In genomic region chr10:110566472-110567200, GRCh38 we compare ENCODE assay signal across 8 cellular contexts. TPM values are rescaled to one million over a fixed set of nuclear protein-coding genes. Genes with fewer than 3 reads are reported as not detected.
DNase-seq lines count a peak whose midpoint lies in the region; ATAC-seq and TF ChIP-seq lines count a peak whose summit lies in the region.

No MANE protein-coding gene starts in this region.

- H3K9me3 Mint-ChIP-seq in activated T-helper 1 cell treated with anti-CD3 and anti-CD28 coated beads, Interleukin-12 subunit alpha, Interleukin-12 subunit beta, Interleukin-2, Interleukin-4 antibody, amounts not matched to agents 30 ng/mL and 10 ng/mL and 1 ng/mL, durations not matched to agents 14 hours and 24 hours and 36 hours = no peaks in the 10 kb centered on the region

- H3K27me3 ChIP-seq in heart left ventricle = peaks cover 0 to 3% (median 0%) of the 10 kb centered on the region in 9 donors
- H3K27me3 ChIP-seq in testis = no peaks in the 10 kb centered on the region

- H3K9me3 ChIP-seq in heart left ventricle = no peaks in the 10 kb centered on the region
- H3K9me3 ChIP-seq in testis = no peaks in the 10 kb centered on the region

- H3K27ac ChIP-seq in heart left ventricle = peak overlapping the region; percentile 62 to 94 (median 90)
- peak overlapping the region; percentile 90 to 92 for H3K27ac ChIP-seq in testis

- DNase-seq in heart left ventricle (no peak), cardiac septum (ENCODE audit: low spot score) (no peak), iPS-NIHi7 (ENCODE audit: extremely low spot score) (peak; percentile 11), testis (no peak), dedifferentiated amniotic fluid mesenchymal stem cell (ENCODE audit: extremely low spot score) (no peak)
- DNase-seq in activated T-helper 1 cell treated with anti-CD3 and anti-CD28 coated beads, Interleukin-12 subunit alpha, Interleukin-12 subunit beta, Interleukin-2, Interleukin-4 antibody, amounts not matched to agents 30 ng/mL and 10 ng/mL and 1 ng/mL, durations not matched to agents 14 hours and 24 hours and 36 hours (ENCODE audit: low spot score) = no peak

- TF ChIP-seq CTCF in heart left ventricle (IDR thresholded peaks at IDR 0.05) (no peak), testis (IDR thresholded peaks at IDR 0.05) (no peak)

- peak overlapping the region; percentile 96 for H3K27ac Mint-ChIP-seq in activated T-helper 1 cell treated with anti-CD3 and anti-CD28 coated beads, Interleukin-12 subunit alpha, Interleukin-12 subunit beta, Interleukin-2, Interleukin-4 antibody, amounts not matched to agents 30 ng/mL and 10 ng/mL and 1 ng/mL, durations not matched to agents 14 hours and 24 hours and 36 hours

- H3K4me1 ChIP-seq in heart left ventricle (peaks cover 2 to 38% (median 25%) of the 10 kb centered on the region in 12 donors), testis (peaks cover 12% of the 10 kb centered on the region)

- H3K36me3 ChIP-seq in heart left ventricle (peaks cover 0 to 11% (median 0%) of the 10 kb centered on the region in 9 donors), testis (ENCODE audit: low read depth, missing control alignments) (no peaks in the 10 kb centered on the region)

- 48 to 52% (median 51%) methylated on average over 19 of the region's 19 CpGs for WGBS in heart left ventricle, 4 donors
- WGBS in testis, 2 donors = 25 to 30% methylated on average over 18 to 19 of the region's 19 CpGs

- H3K4me1 Mint-ChIP-seq in activated T-helper 1 cell treated with anti-CD3 and anti-CD28 coated beads, Interleukin-12 subunit alpha, Interleukin-12 subunit beta, Interleukin-2, Interleukin-4 antibody, amounts not matched to agents 30 ng/mL and 10 ng/mL and 1 ng/mL, durations not matched to agents 14 hours and 24 hours and 36 hours (ENCODE audit: low read depth) = peaks cover 38% of the 10 kb centered on the region

- H3K4me3 ChIP-seq in heart left ventricle (peak overlapping the region in 11 of 12 donors; percentile 72 to 98 (median 92)), testis (peak overlapping the region; percentile 92 to 99)

- peak overlapping the region; percentile 93 for H3K4me3 Mint-ChIP-seq in activated T-helper 1 cell treated with anti-CD3 and anti-CD28 coated beads, Interleukin-12 subunit alpha, Interleukin-12 subunit beta, Interleukin-2, Interleukin-4 antibody, amounts not matched to agents 30 ng/mL and 10 ng/mL and 1 ng/mL, durations not matched to agents 14 hours and 24 hours and 36 hours

- TF ChIP-seq POLR2A in heart left ventricle (IDR thresholded peaks at IDR 0.05) = no peak
- TF ChIP-seq POLR2A in testis (IDR thresholded peaks at IDR 0.05) = no peak
- TF ChIP-seq POLR2A in GM18505 (IDR thresholded peaks at IDR 0.05; ENCODE audit: borderline replicate concordance, extremely low read depth, insufficient read depth, insufficient read length) = no peak

- ATAC-seq in heart left ventricle (no peak), GM18505 (IDR thresholded peaks at IDR 0.05; ENCODE audit: unreplicated experiment) (no peak), HG03196 (IDR thresholded peaks at IDR 0.05; ENCODE audit: unreplicated experiment) (no peak)

- H3K27me3 Mint-ChIP-seq in activated T-helper 1 cell treated with anti-CD3 and anti-CD28 coated beads, Interleukin-12 subunit alpha, Interleukin-12 subunit beta, Interleukin-2, Interleukin-4 antibody, amounts not matched to agents 30 ng/mL and 10 ng/mL and 1 ng/mL, durations not matched to agents 14 hours and 24 hours and 36 hours (ENCODE audit: insufficient read depth) = peaks cover 21% of the 10 kb centered on the region

- peaks cover 7% of the 10 kb centered on the region for H3K36me3 Mint-ChIP-seq in activated T-helper 1 cell treated with anti-CD3 and anti-CD28 coated beads, Interleukin-12 subunit alpha, Interleukin-12 subunit beta, Interleukin-2, Interleukin-4 antibody, amounts not matched to agents 30 ng/mL and 10 ng/mL and 1 ng/mL, durations not matched to agents 14 hours and 24 hours and 36 hours (ENCODE audit: low read depth)

- intact Hi-C loops in heart left ventricle (cut with DNase I) (no loop called here), cardiac septum (cut with DNase I) (loop anchor here (5.0 kb wide), 1 partner anchor 69 kb away; the partner anchor contains the start of gene DUSP5), testis (cut with DNase I; ENCODE audit: low total_unique reads) (no loop called here)
- intact Hi-C loops in activated T-helper 1 cell treated with anti-CD3 and anti-CD28 coated beads, Interleukin-12 subunit alpha, Interleukin-12 subunit beta, Interleukin-2, Interleukin-4 antibody, amounts not matched to agents 30 ng/mL and 10 ng/mL and 1 ng/mL, durations not matched to agents 14 hours and 24 hours and 36 hours (cut with micrococcal nuclease) = loop anchor here (1.0 to 5.0 kb wide), 14 partner anchors 9 to 559 kb away; partner anchors contain the start of genes ADD3, BBIP1, DUSP5 and SHOC2

RNA-seq across cellular contexts. Expression of gene SMC3, which starts 0.9 kb away (rescaled TPM):
- total RNA-seq in heart left ventricle (10 to 100 TPM; 14.4 to 29.2 (median 20.1) TPM), cardiac septum (21.3 TPM), testis (10 to 100 TPM; 65.4 to 86.8 TPM)
- polyA plus RNA-seq in heart left ventricle (10 to 100 TPM; 12.0 to 18.7 TPM), testis (ENCODE audit: insufficient read depth, low read depth, low replicate concordance) (28.7 TPM)
- total RNA-seq in activated T-helper 1 cell treated with anti-CD3 and anti-CD28 coated beads, Interleukin-12 subunit alpha, Interleukin-12 subunit beta, Interleukin-2, Interleukin-4 antibody, amounts not matched to agents 30 ng/mL and 10 ng/mL and 1 ng/mL, durations not matched to agents 14 hours and 24 hours and 36 hours = 74.5 and 77.9 TPM in 2 replicates

Comparison
In these comparisons a context has a peak if more than half of its experiments do, and no peak if none do; other contexts are left out.
1. intact Hi-C loops: an anchor here in cardiac septum (5.0 kb wide) and activated T-helper 1 cell treated with anti-CD3 and anti-CD28 coated beads, Interleukin-12 subunit alpha, Interleukin-12 subunit beta, Interleukin-2, Interleukin-4 antibody, amounts not matched to agents 30 ng/mL and 10 ng/mL and 1 ng/mL, durations not matched to agents 14 hours and 24 hours and 36 hours (1.0 to 5.0 kb wide); none called in heart left ventricle and testis.